ENCODE assay signal across 8 cellular contexts in genomic region chr4:336893-337142, GRCh38. TPM values are rescaled to one million over a fixed set of nuclear protein-coding genes. Genes with fewer than 3 reads are reported as not detected.
A peak's percentile ranks its signal among the peaks of the same experiment; 100 is the strongest.
DNase-seq lines count a peak whose midpoint lies in the region; ATAC-seq and TF ChIP-seq lines count a peak whose summit lies in the region.

No MANE protein-coding gene starts in this region.

- H3K27ac ChIP-seq in heart right ventricle: peak overlapping the region; percentile 73 to 98 (median 96)

- CTCF ChIA-PET in GM10248 (lab: Yijun Ruan, JAX): interaction anchor here (1.3 kb wide), 1 partner anchor 137 kb away, joined by 4 read pairs; no protein-coding TSS in a partner anchor

- H3K9me3 ChIP-seq in heart right ventricle: peaks cover 0 to 43% (median 0%) of the 10 kb centered on the region in 11 donors
- H3K9me3 ChIP-seq in skeletal muscle satellite cell (replicated peaks; ENCODE audit: low read length): no peaks in the 10 kb centered on the region

- H3K9ac ChIP-seq in skeletal muscle satellite cell (ENCODE audit: low read depth, low read length): peak overlapping the region; percentile 91

- ATAC-seq in Right ventricle myocardium superior (ENCODE audit: poor library complexity): peak; percentile 13
- ATAC-seq in heart right ventricle: peak in 6 of 8 donors; percentile 0 to 61 (median 14)
- no peak for ATAC-seq in GM21367 (IDR thresholded peaks at IDR 0.05; ENCODE audit: unreplicated experiment)

- POLR2A ChIA-PET in GM10248 (lab: Yijun Ruan, JAX): no interaction called here

- TF ChIP-seq CTCF in WI38 (IDR thresholded peaks at IDR 0.05; ENCODE audit: low read depth, low read length) (no peak), heart right ventricle (IDR thresholded peaks at IDR 0.05) (no peak), GM10248 (IDR thresholded peaks at IDR 0.05; ENCODE audit: control extremely low read depth, extremely low read depth, low read depth, missing control alignments) (no peak)

- no peaks in the 10 kb centered on the region for H3K27me3 ChIP-seq in heart right ventricle
- no peaks in the 10 kb centered on the region for H3K27me3 ChIP-seq in skeletal muscle satellite cell (ENCODE audit: control insufficient read depth, insufficient read depth, low read length)

- peak overlapping the region; percentile 95 for H3K4me2 ChIP-seq in skeletal muscle satellite cell (ENCODE audit: low read length)

- H3K4me1 ChIP-seq in heart right ventricle (peaks cover 3 to 34% (median 23%) of the 10 kb centered on the region in 9 donors), skeletal muscle satellite cell (ENCODE audit: control insufficient read depth, insufficient read depth, low read length) (peaks cover 7% of the 10 kb centered on the region)

- intact Hi-C loops in Right ventricle myocardium superior (cut with DNase I) (no loop called here), cardiac septum (cut with DNase I) (loop anchor here (5.0 to 10.0 kb wide), 4 partner anchors 95 to 338 kb away; partner anchors contain the start of genes ATP5ME, MYL5, PIGG and ZNF721), heart right ventricle (cut with DNase I) (loop anchor here in 2 of 10 donors (10.0 kb wide), 1 partner anchor 92 kb away; no protein-coding TSS in a partner anchor)

- DNase-seq in Right ventricle myocardium superior: no peak
- DNase-seq in cardiac septum (ENCODE audit: low spot score): no peak
- peak in 1 of 2 donors; percentile 52 for DNase-seq in heart right ventricle
- no peak for DNase-seq in GM10248 (ENCODE audit: extremely low spot score)
- no peak for DNase-seq in SHP77 (lab: John Stamatoyannopoulos, UW)

- 1% methylated on average over 18 of the region's 18 CpGs for WGBS in heart right ventricle, 2 donors

- H3K36me3 ChIP-seq in heart right ventricle: peaks cover 0 to 11% (median 0%) of the 10 kb centered on the region in 9 donors
- H3K36me3 ChIP-seq in skeletal muscle satellite cell (ENCODE audit: insufficient read depth, low read length): peaks cover 11% of the 10 kb centered on the region

- H3K4me3 ChIP-seq in WI38 (ENCODE audit: low read depth, low read length): peak overlapping the region; percentile 91
- H3K4me3 ChIP-seq in heart right ventricle: peak overlapping the region; percentile 65 to 97 (median 84)
- peak overlapping the region; percentile 92 for H3K4me3 ChIP-seq in skeletal muscle satellite cell (ENCODE audit: low read length)

RNA-seq across cellular contexts. Expression of gene ZNF141, which starts 0.8 kb away (rescaled TPM):
- total RNA-seq in Right ventricle myocardium superior (7.1 TPM), cardiac septum (8.5 TPM), heart right ventricle (10 to 100 TPM in 2 of 10 donors, 1 to 10 TPM in 8; 6.3 to 10.8 (median 7.8) TPM)
- 1 to 10 TPM; 1.5 to 7.5 TPM for polyA plus RNA-seq in heart right ventricle
- total RNA-seq in skeletal muscle satellite cell (2012; rRNA removed): 10.7 and 11.2 TPM in 2 replicates

RNA-seq across cellular contexts. Expression of gene ZNF732, which starts 31.5 kb away (rescaled TPM):
- total RNA-seq in Right ventricle myocardium superior (not detected), cardiac septum (0.13 TPM), heart right ventricle (under 1 TPM in 2 of 10 donors, not detected in 8; 0.12 to 0.19 TPM)
- polyA plus RNA-seq in heart right ventricle: under 1 TPM in 1 of 2 donors, not detected in 1; 0.15 TPM
- under 0.01 and 0.25 TPM in 2 replicates for total RNA-seq in skeletal muscle satellite cell (2012; rRNA removed)
